ENCODE assay signal across 1 cellular context in genomic region chr4:127604949-127605709, GRCh38.
TF ChIP-seq lines count a peak whose summit lies in the region.

No MANE protein-coding gene starts in this region.

TF ChIP-seq in GM23338, 12 proteins besides CTCF, POLR2A, EP300 and RAD21 (continued from another document):
- no peak for TF ChIP-seq EZH2 (IDR thresholded peaks at IDR 0.05; ENCODE audit: low read depth, unreplicated experiment)
- TF ChIP-seq ZNF331 (CRISPR knock-in tag; IDR thresholded peaks at IDR 0.05; ENCODE audit: low read depth), result no peak
